In genomic region chr17:32006957-32007462, GRCh38 we compare ENCODE assay signal across 8 cellular contexts. TPM values are rescaled to one million over a fixed set of nuclear protein-coding genes. Genes with fewer than 3 reads are reported as not detected.
A peak's percentile ranks its signal among the peaks of the same experiment; 100 is the strongest.
DNase-seq lines count a peak whose midpoint lies in the region; ATAC-seq, FAIRE-seq and TF ChIP-seq lines count a peak whose summit lies in the region.

LRRC37B (plus strand) TSS chr17:32007383; CDS start chr17:32021393, 14,010 bp downstream.

- H3K36me3 Mint-ChIP-seq in activated CD4-positive, alpha-beta T cell treated with anti-CD3 and anti-CD28 coated beads, Interleukin-2, amount 10 ng/mL, durations not matched to agents 24 days and 14 days (ENCODE audit: low read depth) = peaks cover 17% of the 10 kb centered on the region

- H3K36me3 ChIP-seq in HepG2 (replicated peaks in 1 of 2; ENCODE audit: control insufficient read depth in 1 of 2, insufficient read depth in 2 of 2, low read length in 2 of 2) = no peaks in the 10 kb centered on the region

- intact Hi-C loops in activated CD4-positive, alpha-beta T cell treated with anti-CD3 and anti-CD28 coated beads, Interleukin-2, amount 10 ng/mL, durations not matched to agents 24 days and 14 days (cut with micrococcal nuclease) = loop anchor here (10.0 kb wide), 1 partner anchor 348 kb away; the partner anchor contains the start of gene ZNF207
- intact Hi-C loops in HepG2 (cut with micrococcal nuclease; ENCODE audit: unreplicated experiment) = no loop called here

- H3K27me3 Mint-ChIP-seq in activated CD4-positive, alpha-beta T cell treated with anti-CD3 and anti-CD28 coated beads, Interleukin-2, amount 10 ng/mL, durations not matched to agents 24 days and 14 days = no peaks in the 10 kb centered on the region

- no peak for TF ChIP-seq EP300 in HepG2 (IDR thresholded peaks at IDR 0.05; ENCODE audit: low read depth in 2 of 2, low read length in 2 of 2)
- no peak for TF ChIP-seq EP300 in HepG2 (CRISPR knock-in tag; IDR thresholded peaks at IDR 0.05; ENCODE audit: borderline replicate concordance)

- H2AFZ ChIP-seq in HepG2 (ENCODE audit: low read length) = peak within 1 kb of the TSS; percentile 78

- H3K27me3 ChIP-seq in HepG2 (ENCODE audit: control insufficient read depth in 1 of 2, insufficient read depth in 2 of 2, low read length in 2 of 2) = no peaks in the 10 kb centered on the region; a peak in 1 of 5 replicates

- POLR2A ChIA-PET in HepG2 (lab: Yijun Ruan, JAX) = interaction anchor here (0.6 to 0.9 kb wide), 3 partner anchors 10 to 890 kb away, joined by 3 read pairs; no protein-coding TSS in a partner anchor

- H4K20me1 ChIP-seq in HepG2 (ENCODE audit: insufficient read depth, low read length) = no peaks in the 10 kb centered on the region

- no peak for DNase-seq in AG09309 (ENCODE audit: low read depth)
- peak; percentile 30 for DNase-seq in NCI-H524 treated with DMSO at 0.1 percent for 48 hours (lab: John Stamatoyannopoulos, UW)
- DNase-seq in activated CD4-positive, alpha-beta T cell treated with anti-CD3 and anti-CD28 coated beads, Interleukin-2, amount 10 ng/mL, durations not matched to agents 24 days and 14 days = peak; percentile 98
- peak; percentile 65 for DNase-seq in dedifferentiated amniotic fluid mesenchymal stem cell (ENCODE audit: extremely low spot score)
- peak; percentile 68 for DNase-seq in HepG2 (ENCODE audit: low spot score)
- DNase-seq in stimulated activated CD4-positive, alpha-beta T cell treated with anti-CD3 and anti-CD28 coated beads, Interleukin-2, amount 100 ng/mL, for 48 hours = peak; percentile 87 to 93

- peak within 1 kb of the TSS; percentile 64 for H3K9ac ChIP-seq in HepG2 (ENCODE audit: insufficient read depth, low read depth, low read length)

- peak; percentile 36 to 54; a peak in 2 of 4 replicates for TF ChIP-seq POLR2A in HepG2 (IDR thresholded peaks at IDR 0.05; ENCODE audit: insufficient read depth in 1 of 2, low read depth in 2 of 2, low read length in 2 of 2)

- BruUV-seq in HepG2 (replicated peaks; lab: Mats Ljungman, UMichigan) = no TSS peak

- H3K4me1 Mint-ChIP-seq in activated CD4-positive, alpha-beta T cell treated with anti-CD3 and anti-CD28 coated beads, Interleukin-2, amount 10 ng/mL, durations not matched to agents 24 days and 14 days = peaks cover 30% of the 10 kb centered on the region

- in situ Hi-C loops in HepG2 (cut with HindIII; ENCODE audit: extremely low pct_ligation_motif_present, low pct_unique_long_range_greater_than_20kb) = no loop called here

- H3K4me3 Mint-ChIP-seq in activated CD4-positive, alpha-beta T cell treated with anti-CD3 and anti-CD28 coated beads, Interleukin-2, amount 10 ng/mL, durations not matched to agents 24 days and 14 days = peak within 1 kb of the TSS; percentile 91

- ATAC-seq in GM19025 (IDR thresholded peaks at IDR 0.05; ENCODE audit: low read depth, unreplicated experiment) = peak; percentile 77
- peak; percentile 80 for ATAC-seq in HG03342 (IDR thresholded peaks at IDR 0.05; ENCODE audit: unreplicated experiment)
- peak; percentile 97 for ATAC-seq in HepG2

- FAIRE-seq in HepG2 (lab: Jason Lieb, UNC) = no peak

- CTCF ChIA-PET in HepG2 (lab: Yijun Ruan, JAX; ENCODE audit: low intra/inter-chr PET ratio, low total read pairs) = no interaction called here

- TF ChIP-seq RAD21 in HepG2 (CRISPR knock-in tag; IDR thresholded peaks at IDR 0.05) = peak; percentile 60

- peaks cover 22% of the 10 kb centered on the region for H3K4me1 ChIP-seq in HepG2 (ENCODE audit: insufficient read depth, low read length)

- peak within 1 kb of the TSS; percentile 23 for H3K27ac ChIP-seq in HepG2 (ENCODE audit: extremely low read length, insufficient read depth, low read length)

- peak; percentile 61 for TF ChIP-seq CTCF in AG09309 (IDR thresholded peaks at IDR 0.05; ENCODE audit: control insufficient read depth, insufficient read depth, low read depth, low read length, missing control alignments)
- TF ChIP-seq CTCF in HepG2 (CRISPR knock-in tag; IDR thresholded peaks at IDR 0.05) = peak; percentile 94

- peak within 1 kb of the TSS; percentile 98 for H3K4me2 ChIP-seq in HepG2 (ENCODE audit: low read depth, low read length)

- H3K4me3 ChIP-seq in AG09309 (ENCODE audit: control insufficient read depth, low read depth, low read length) (peak within 1 kb of the TSS; percentile 64), HepG2 (replicated peaks in 1 of 3; ENCODE audit: insufficient read depth in 1 of 3, low read depth in 2 of 3, low read length in 3 of 3) (peak within 1 kb of the TSS; percentile 88 to 100 (median 98))

- H3K27ac Mint-ChIP-seq in activated CD4-positive, alpha-beta T cell treated with anti-CD3 and anti-CD28 coated beads, Interleukin-2, amount 10 ng/mL, durations not matched to agents 24 days and 14 days = peak within 1 kb of the TSS; percentile 90

- peaks cover 22% of the 10 kb centered on the region for H3K79me2 ChIP-seq in HepG2 (ENCODE audit: insufficient read depth, low read length)

- H3K9me3 Mint-ChIP-seq in activated CD4-positive, alpha-beta T cell treated with anti-CD3 and anti-CD28 coated beads, Interleukin-2, amount 10 ng/mL, durations not matched to agents 24 days and 14 days = no peaks in the 10 kb centered on the region

- WGBS in HepG2 (ENCODE audit: low lambda C conversion rate) = 1% methylated on average over 23 of the region's 51 CpGs

- no peaks in the 10 kb centered on the region for H3K9me3 ChIP-seq in HepG2 (ENCODE audit: low read length)

TF ChIP-seq in HepG2, 621 proteins besides CTCF, POLR2A, EP300 and RAD21 (continues in another document):
- no peak for TF ChIP-seq ZNF563 (CRISPR knock-in tag; IDR thresholded peaks at IDR 0.05)
- TF ChIP-seq ZSCAN9 (CRISPR knock-in tag; IDR thresholded peaks at IDR 0.05; ENCODE audit: borderline replicate concordance) = peak; percentile 43; the same call in 1 of the 2 replicates
- TF ChIP-seq ZMYM3 (CRISPR knock-in tag; IDR thresholded peaks at IDR 0.05) = peak; percentile 67; the same call in 1 of the 2 replicates
- peak; percentile 50 for TF ChIP-seq POLR2AphosphoS5 (IDR thresholded peaks at IDR 0.05; ENCODE audit: low read depth, low read length)
- peak; percentile 48; the same call in 1 of the 2 replicates for TF ChIP-seq ZNF331 (CRISPR knock-in tag; IDR thresholded peaks at IDR 0.05)
- peak; percentile 66 for TF ChIP-seq ZBTB33 (CRISPR knock-in tag; IDR thresholded peaks at IDR 0.05)
- no peak for TF ChIP-seq ZNF382 (CRISPR knock-in tag; IDR thresholded peaks at IDR 0.05; ENCODE audit: borderline replicate concordance)
- TF ChIP-seq KMT2A (CRISPR knock-in tag; IDR thresholded peaks at IDR 0.05) = peak; percentile 81
- peak; percentile 73; the same call in 1 of the 2 replicates for TF ChIP-seq KDM3A (CRISPR knock-in tag; IDR thresholded peaks at IDR 0.05; ENCODE audit: low read depth)

RNA-seq across cellular contexts. Expression of gene LRRC37B, which starts in this region (rescaled TPM):
- 17.7 and 22.1 TPM in 2 replicates for total RNA-seq in activated CD4-positive, alpha-beta T cell treated with anti-CD3 and anti-CD28 coated beads, Interleukin-2, amount 10 ng/mL, durations not matched to agents 24 days and 14 days
- total RNA-seq in HepG2 (2016; rRNA removed; fragmentation: Illumina TruSeq; extraction: Trizol) = 5.4 and 8.7 TPM in 2 replicates
- 6.1 and 7.3 TPM in 2 replicates for total RNA-seq in HepG2 (2016; cell fraction: cytosol; rRNA removed; fragmentation: Illumina TruSeq; extraction: Trizol; ENCODE audit: low read depth)
- 5.2 and 7.8 TPM in 2 replicates for total RNA-seq in HepG2 (2016; cell fraction: insoluble cytoplasmic fraction; rRNA removed; fragmentation: Illumina TruSeq; extraction: Trizol)
- total RNA-seq in HepG2 (2016; cell fraction: membrane; rRNA removed; fragmentation: Illumina TruSeq; extraction: Trizol) = 6.9 and 7.3 TPM in 2 replicates
- total RNA-seq in HepG2 (2016; cell fraction: nucleus; rRNA removed; fragmentation: Illumina TruSeq; extraction: Trizol) = 11.9 and 21.2 TPM in 2 replicates
- 8.8 and 9.7 TPM in 2 replicates for polyA plus RNA-seq in HepG2 (2011; rRNA removed)
- 3.4 and 4.8 TPM in 2 replicates for polyA plus RNA-seq in HepG2 (2011; cell fraction: cytosol; rRNA removed)
- 12.8 and 17.6 TPM in 2 replicates for polyA plus RNA-seq in HepG2 (2011; cell fraction: nucleus; rRNA removed)
- 5.3 and 7.2 TPM in 2 replicates for polyA plus RNA-seq in HepG2 (2012)
- 2.1 TPM in 2 replicates for polyA plus RNA-seq in HepG2 (2016; cell fraction: cytosol; fragmentation: Illumina TruSeq; extraction: Trizol; ENCODE audit: low read depth)
- 5.0 and 6.4 TPM in 2 replicates for polyA plus RNA-seq in HepG2 (2016; cell fraction: insoluble cytoplasmic fraction; fragmentation: Illumina TruSeq; extraction: Trizol; ENCODE audit: low read depth)
- polyA plus RNA-seq in HepG2 (2016; cell fraction: membrane; fragmentation: Illumina TruSeq; extraction: Trizol; ENCODE audit: low read depth) = 2.9 and 4.2 TPM in 2 replicates
- 19.5 and 24.3 TPM in 2 replicates for polyA plus RNA-seq in HepG2 (2016; cell fraction: nucleus; fragmentation: Illumina TruSeq; extraction: Trizol; ENCODE audit: insufficient read depth, low read depth)
- 11.0 and 25.0 TPM in 2 replicates for polyA minus RNA-seq in HepG2 (2011; rRNA and poly(A)+ RNA removed; ENCODE audit: low replicate concordance)
- 2.9 and 3.4 TPM in 2 replicates for polyA minus RNA-seq in HepG2 (2011; cell fraction: cytosol; rRNA and poly(A)+ RNA removed)
- polyA minus RNA-seq in HepG2 (2011; cell fraction: nucleus; rRNA and poly(A)+ RNA removed) = 33.2 and 38.7 TPM in 2 replicates
